10 cellular contexts compared by ENCODE assay signal in the genomic region with DNA sequence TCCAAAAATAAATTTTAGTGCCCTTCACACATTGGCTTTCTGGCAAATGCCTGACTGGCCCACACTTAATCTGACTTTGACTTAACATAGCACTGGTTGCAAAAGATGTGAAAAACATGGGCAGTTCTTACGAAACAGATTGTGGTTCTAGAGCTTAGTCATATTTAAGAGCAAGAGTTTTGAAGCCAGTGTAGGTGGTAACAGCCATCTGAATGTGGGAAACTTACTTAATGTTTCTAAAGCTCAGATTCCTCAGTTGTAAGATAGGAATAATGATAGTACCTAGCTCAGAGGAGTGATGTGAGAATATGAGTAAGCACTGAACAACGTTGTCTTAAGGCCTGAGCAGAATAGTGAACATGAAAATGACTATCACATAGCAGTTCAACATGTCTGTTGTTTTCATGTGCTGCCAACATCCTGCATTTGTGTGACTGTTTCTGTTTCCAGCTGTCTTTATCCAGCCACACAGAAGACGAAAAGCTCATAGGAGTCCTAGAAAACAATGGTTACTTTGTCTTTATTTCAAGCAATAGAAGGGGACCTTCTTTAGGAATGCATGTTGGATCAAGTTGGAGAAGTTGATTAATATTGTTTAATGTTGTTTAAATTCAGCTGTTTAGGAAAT.
A peak's percentile ranks its signal among the peaks of the same experiment; 100 is the strongest.
DNase-seq lines count a peak whose midpoint lies in the region; TF ChIP-seq lines count a peak whose summit lies in the region.
"Had no signal": no experiment of that assay in that cellular context is flagged by ENCODE, and none has a peak within 500 bp of the region (broad histone marks: within the 10 kb centered on the region; RNA-seq: fewer than 3 reads in every experiment).

No MANE protein-coding gene starts in this region.

- 12 to 15% methylated on average over 3 of the region's 3 CpGs for WGBS in GM23248 (ENCODE audit: low coverage in 1 of 2, low lambda C conversion rate in 2 of 2, missing lambda C conversion rate in 2 of 2), 2 experiments

- H3K27me3 Mint-ChIP-seq in immature natural killer cell (ENCODE audit: low read depth in 3 of 3) = peaks cover 0 to 4% (median 3%) of the 10 kb centered on the region in 3 donors
- H3K27me3 Mint-ChIP-seq: naive B cell had no signal

- H3K9me3 ChIP-seq in GM23248 (ENCODE audit: low read depth) = no peaks in the 10 kb centered on the region
- H3K9me3 ChIP-seq: HAP-1 had no signal

- in situ Hi-C loops in GM23248 (cut with MboI) = no loop called here

- no peaks in the 10 kb centered on the region; the same call in 1 of the 2 replicates for H3K9me2 ChIP-seq in GM23248 (ENCODE audit: insufficient read depth)

- no peaks in the 10 kb centered on the region for H3K4me1 Mint-ChIP-seq in immature natural killer cell
- H3K4me1 Mint-ChIP-seq: naive B cell had no signal

- H3K27ac Mint-ChIP-seq in immature natural killer cell = no peak overlapping the region
- H3K27ac Mint-ChIP-seq: naive B cell had no signal

- no peaks in the 10 kb centered on the region for H4K20me1 ChIP-seq in GM23248 (ENCODE audit: insufficient read depth)

- H3K36me3 ChIP-seq in GM06990 (ENCODE audit: control insufficient read depth, insufficient read depth, low read length) (no peaks in the 10 kb centered on the region), GM23248 (ENCODE audit: low read depth) (no peaks in the 10 kb centered on the region)
- H3K36me3 ChIP-seq: HAP-1 had no signal

- DNase-seq in GM06990 (ENCODE audit: extremely low read depth, insufficient read length) = peak; percentile 15
- peak; percentile 95 for DNase-seq in GM23248
- DNase-seq in Kasumi-1 (lab: John Stamatoyannopoulos, UW) = peak; percentile 29 to 39
- DNase-seq in fibroblast of villous mesenchyme (ENCODE audit: low read depth) = peak; percentile 88
- no peak for DNase-seq in immature natural killer cell
- no peak for DNase-seq in DMS53 (lab: John Stamatoyannopoulos, UW)
- DNase-seq in NCI-H748 treated with DMSO at 0.1 percent for 48 hours (lab: John Stamatoyannopoulos, UW) = no peak
- DNase-seq in effector CD8-positive, alpha-beta T cell (lab: John Stamatoyannopoulos, UW) = no peak
- DNase-seq: naive B cell had no signal

- peak overlapping the region; percentile 66 for H3K27ac ChIP-seq in GM23248

- no peak overlapping the region for H2AFZ ChIP-seq in GM23248

- peaks cover 0 to 17% (median 5%) of the 10 kb centered on the region in 6 donors for H3K9me3 Mint-ChIP-seq in immature natural killer cell
- H3K9me3 Mint-ChIP-seq: naive B cell had no signal

- no peak overlapping the region for H3K4me3 Mint-ChIP-seq in immature natural killer cell
- H3K4me3 Mint-ChIP-seq: naive B cell had no signal

- H3K4me3 ChIP-seq in GM06990 (replicated peaks; ENCODE audit: low read depth, low read length) (no peak overlapping the region), GM23248 (peak overlapping the region; percentile 28; the same call in 1 of the 2 replicates), fibroblast of villous mesenchyme (ENCODE audit: low read depth, low read length) (no peak overlapping the region)
- H3K4me3 ChIP-seq: HAP-1 had no signal

- TF ChIP-seq CTCF in GM06990 (IDR thresholded peaks at IDR 0.05; ENCODE audit: insufficient read depth, low read length, poor library complexity, severe bottlenecking) (no peak), fibroblast of villous mesenchyme (IDR thresholded peaks at IDR 0.05; ENCODE audit: insufficient read depth, low read depth, low read length) (no peak)

- H3K27me3 ChIP-seq in GM06990 (replicated peaks; ENCODE audit: control insufficient read depth, insufficient read depth, low read length) (no peaks in the 10 kb centered on the region), GM23248 (replicated peaks; ENCODE audit: insufficient read depth) (no peaks in the 10 kb centered on the region)

- H3F3A ChIP-seq in GM23248 (ENCODE audit: insufficient read depth) = peaks cover 17% of the 10 kb centered on the region

- H3K9ac ChIP-seq in GM23248 = no peak overlapping the region

- peaks cover 0 to 3% (median 0%) of the 10 kb centered on the region in 3 donors for H3K36me3 Mint-ChIP-seq in immature natural killer cell
- H3K36me3 Mint-ChIP-seq: naive B cell had no signal

- peak overlapping the region; percentile 63 for H3K4me2 ChIP-seq in GM23248 (ENCODE audit: unreplicated experiment)

- peaks cover 28% of the 10 kb centered on the region for H3K4me1 ChIP-seq in GM23248 (ENCODE audit: insufficient read depth)
- H3K4me1 ChIP-seq: HAP-1 had no signal

- H3K79me2 ChIP-seq in GM23248 (ENCODE audit: insufficient read depth) = no peaks in the 10 kb centered on the region

Comparison
In these comparisons a context has a peak if more than half of its experiments do, and no peak if none do; other contexts are left out.
1. DNase-seq: peak in GM06990 (single experiment), GM23248 (single experiment), Kasumi-1 (2 of 2) and fibroblast of villous mesenchyme (single experiment); none in immature natural killer cell (0 of 3), DMS53 (single experiment), NCI-H748 treated with DMSO at 0.1 percent for 48 hours (single experiment) and effector CD8-positive, alpha-beta T cell (single experiment).